1 cellular context compared by ENCODE assay signal in the genomic region with DNA sequence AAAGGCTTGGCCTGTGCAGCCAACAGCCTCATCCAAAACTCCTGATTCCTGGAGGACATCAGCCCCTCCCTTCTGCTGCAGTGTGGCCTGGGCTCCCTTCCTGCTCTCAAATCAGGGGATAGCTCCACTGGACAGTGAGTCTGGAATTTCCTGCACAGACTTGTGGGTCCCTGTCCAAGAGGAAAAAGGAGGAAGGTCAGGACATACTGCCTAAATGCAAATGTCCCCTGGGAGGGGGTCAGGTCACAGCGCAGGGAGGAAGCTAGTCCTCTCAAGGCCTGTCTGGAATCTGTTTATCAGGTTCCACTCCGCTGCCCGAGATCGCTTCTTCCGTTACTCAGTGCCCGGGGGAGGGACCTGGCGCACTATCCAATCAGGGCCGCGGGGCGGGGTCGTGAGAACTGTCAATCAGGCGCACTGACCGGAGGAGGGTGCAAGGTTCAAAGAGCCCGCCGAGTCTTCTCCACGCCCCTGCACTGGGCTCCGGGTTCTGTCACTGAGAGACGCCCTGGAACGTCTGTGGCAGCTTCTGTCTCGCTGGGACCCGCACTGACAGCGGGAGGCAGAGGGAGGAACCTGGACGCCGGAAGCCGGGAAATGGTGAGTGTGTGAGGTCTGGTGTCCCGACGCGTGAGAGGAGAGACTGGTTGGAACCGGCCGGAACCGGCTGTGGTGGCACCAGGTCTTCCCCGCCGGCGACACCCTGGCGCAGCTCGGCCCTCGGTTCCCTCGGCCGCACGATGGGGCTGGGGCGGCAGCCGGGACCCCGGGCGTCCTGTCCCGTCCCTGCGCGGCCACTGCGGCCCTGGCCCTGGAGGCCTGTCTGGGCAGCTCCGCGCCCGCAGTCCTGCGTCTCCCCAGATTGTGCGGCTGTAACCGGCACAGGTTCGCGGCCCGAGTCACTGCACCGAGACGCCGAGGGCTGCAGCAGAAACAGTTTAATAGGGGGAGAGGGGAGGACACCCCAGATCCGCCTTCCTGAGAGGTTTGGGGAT.
TF ChIP-seq lines count a peak whose summit lies in the region.

A gene (plus strand): TSS at position 404 of the 995 bp plus-strand sequence. CDS start 194 bp downstream, at position 598.

TF ChIP-seq in HepG2, 621 proteins besides CTCF, POLR2A, EP300 and RAD21 (continued from another document and continues in another):
- TF ChIP-seq PCBP2 (optimal IDR thresholded peaks at IDR 0.05; ENCODE audit: low read depth, low read length, poor library complexity, severe bottlenecking) (no peak), ZC3H13 (CRISPR knock-in tag; IDR thresholded peaks at IDR 0.05) (no peak), ZNF253 (CRISPR knock-in tag; IDR thresholded peaks at IDR 0.05; ENCODE audit: borderline replicate concordance) (no peak), NFKBIZ (CRISPR knock-in tag; IDR thresholded peaks at IDR 0.05) (peak; percentile 8; the same call in 1 of the 2 replicates), CBX5 (CRISPR knock-in tag; IDR thresholded peaks at IDR 0.05; ENCODE audit: borderline replicate concordance) (peak; percentile 44; the same call in 1 of the 2 replicates), ZNF12 (CRISPR knock-in tag; IDR thresholded peaks at IDR 0.05) (no peak), ETV5 (CRISPR knock-in tag; IDR thresholded peaks at IDR 0.05; ENCODE audit: borderline replicate concordance) (peak; percentile 52; the same call in 1 of the 2 replicates), ZFP90 (CRISPR knock-in tag; IDR thresholded peaks at IDR 0.05; ENCODE audit: borderline replicate concordance) (no peak; the same call in 1 of the 2 replicates), KDM5B (CRISPR knock-in tag; IDR thresholded peaks at IDR 0.05; ENCODE audit: borderline replicate concordance) (peak; percentile 77), CC2D1A (CRISPR knock-in tag; IDR thresholded peaks at IDR 0.05) (no peak; the same call in 1 of the 2 replicates), SRSF9 (IDR thresholded peaks at IDR 0.05; ENCODE audit: borderline replicate concordance, insufficient read depth, low read depth, low read length, poor library complexity, severe bottlenecking) (no peak), SATB2 (CRISPR knock-in tag; IDR thresholded peaks at IDR 0.05) (no peak), SRSF1 (optimal IDR thresholded peaks at IDR 0.05; ENCODE audit: low read depth, low read length) (peak; percentile 22), ZKSCAN8 (CRISPR knock-in tag; IDR thresholded peaks at IDR 0.05; ENCODE audit: borderline replicate concordance) (no peak; the same call in 1 of the 2 replicates), ZNF678 (CRISPR knock-in tag; IDR thresholded peaks at IDR 0.05) (no peak), KLF16 (CRISPR knock-in tag; IDR thresholded peaks at IDR 0.05) (peak in 1 of 2 experiments; percentile 81; a peak in 2 of 4 replicates), HDAC1 (CRISPR knock-in tag; IDR thresholded peaks at IDR 0.05) (peak; percentile 75; the same call in 1 of the 2 replicates), ZBTB20 (CRISPR knock-in tag; IDR thresholded peaks at IDR 0.05; ENCODE audit: borderline replicate concordance, low read depth) (peak; percentile 36; the same call in 1 of the 2 replicates), MZF1 (CRISPR knock-in tag; IDR thresholded peaks at IDR 0.05; ENCODE audit: borderline replicate concordance) (no peak), NFYB (CRISPR knock-in tag; IDR thresholded peaks at IDR 0.05) (peak; percentile 94), TAF1 (CRISPR knock-in tag; IDR thresholded peaks at IDR 0.05) (peak; percentile 79), HOXA3 (CRISPR knock-in tag; IDR thresholded peaks at IDR 0.05) (0 out of 2 replicates have a peak, but pooled peaks have one; percentile 14), ZNF24 (IDR thresholded peaks at IDR 0.05) (no peak), NFE2L2 (IDR thresholded peaks at IDR 0.05; ENCODE audit: low read length) (no peak), KDM3A (CRISPR knock-in tag; IDR thresholded peaks at IDR 0.05; ENCODE audit: low read depth) (no peak; the same call in 1 of the 2 replicates), ZMAT3 (CRISPR knock-in tag; conservative IDR thresholded peaks at IDR 0.05) (no peak; the same call in none of the 2 replicates), PTBP1 (IDR thresholded peaks at IDR 0.05; ENCODE audit: low read depth, low read length, poor library complexity, severe bottlenecking) (no peak), ELF3 (CRISPR knock-in tag; IDR thresholded peaks at IDR 0.05) (peak; percentile 52; the same call in 1 of the 2 replicates), ZNF563 (CRISPR knock-in tag; IDR thresholded peaks at IDR 0.05) (peak; percentile 36; the same call in 1 of the 2 replicates), ZNF263 (CRISPR knock-in tag; IDR thresholded peaks at IDR 0.05) (0 out of 2 replicates have a peak, but pooled peaks have one; percentile 19), NFKB2 (CRISPR knock-in tag; IDR thresholded peaks at IDR 0.05; ENCODE audit: borderline replicate concordance) (no peak), MLLT10 (CRISPR knock-in tag; IDR thresholded peaks at IDR 0.05) (no peak), ADNP (CRISPR knock-in tag; IDR thresholded peaks at IDR 0.05) (no peak)
- TF ChIP-seq, protein P1, sequence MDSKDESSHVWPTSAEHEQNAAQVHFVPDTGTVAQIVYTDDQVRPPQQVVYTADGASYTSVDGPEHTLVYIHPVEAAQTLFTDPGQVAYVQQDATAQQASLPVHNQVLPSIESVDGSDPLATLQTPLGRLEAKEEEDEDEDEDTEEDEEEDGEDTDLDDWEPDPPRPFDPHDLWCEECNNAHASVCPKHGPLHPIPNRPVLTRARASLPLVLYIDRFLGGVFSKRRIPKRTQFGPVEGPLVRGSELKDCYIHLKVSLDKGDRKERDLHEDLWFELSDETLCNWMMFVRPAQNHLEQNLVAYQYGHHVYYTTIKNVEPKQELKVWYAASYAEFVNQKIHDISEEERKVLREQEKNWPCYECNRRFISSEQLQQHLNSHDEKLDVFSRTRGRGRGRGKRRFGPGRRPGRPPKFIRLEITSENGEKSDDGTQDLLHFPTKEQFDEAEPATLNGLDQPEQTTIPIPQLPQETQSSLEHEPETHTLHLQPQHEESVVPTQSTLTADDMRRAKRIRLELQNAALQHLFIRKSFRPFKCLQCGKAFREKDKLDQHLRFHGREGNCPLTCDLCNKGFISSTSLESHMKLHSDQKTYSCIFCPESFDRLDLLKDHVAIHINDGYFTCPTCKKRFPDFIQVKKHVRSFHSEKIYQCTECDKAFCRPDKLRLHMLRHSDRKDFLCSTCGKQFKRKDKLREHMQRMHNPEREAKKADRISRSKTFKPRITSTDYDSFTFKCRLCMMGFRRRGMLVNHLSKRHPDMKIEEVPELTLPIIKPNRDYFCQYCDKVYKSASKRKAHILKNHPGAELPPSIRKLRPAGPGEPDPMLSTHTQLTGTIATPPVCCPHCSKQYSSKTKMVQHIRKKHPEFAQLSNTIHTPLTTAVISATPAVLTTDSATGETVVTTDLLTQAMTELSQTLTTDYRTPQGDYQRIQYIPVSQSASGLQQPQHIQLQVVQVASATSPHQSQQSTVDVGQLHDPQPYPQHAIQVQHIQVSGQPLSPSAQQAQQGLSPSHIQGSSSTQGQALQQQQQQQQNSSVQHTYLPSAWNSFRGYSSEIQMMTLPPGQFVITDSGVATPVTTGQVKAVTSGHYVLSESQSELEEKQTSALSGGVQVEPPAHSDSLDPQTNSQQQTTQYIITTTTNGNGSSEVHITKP (CRISPR knock-in tag; IDR thresholded peaks at IDR 0.05; ENCODE audit: low read depth), result peak; percentile 65
- TF ChIP-seq, protein P2, sequence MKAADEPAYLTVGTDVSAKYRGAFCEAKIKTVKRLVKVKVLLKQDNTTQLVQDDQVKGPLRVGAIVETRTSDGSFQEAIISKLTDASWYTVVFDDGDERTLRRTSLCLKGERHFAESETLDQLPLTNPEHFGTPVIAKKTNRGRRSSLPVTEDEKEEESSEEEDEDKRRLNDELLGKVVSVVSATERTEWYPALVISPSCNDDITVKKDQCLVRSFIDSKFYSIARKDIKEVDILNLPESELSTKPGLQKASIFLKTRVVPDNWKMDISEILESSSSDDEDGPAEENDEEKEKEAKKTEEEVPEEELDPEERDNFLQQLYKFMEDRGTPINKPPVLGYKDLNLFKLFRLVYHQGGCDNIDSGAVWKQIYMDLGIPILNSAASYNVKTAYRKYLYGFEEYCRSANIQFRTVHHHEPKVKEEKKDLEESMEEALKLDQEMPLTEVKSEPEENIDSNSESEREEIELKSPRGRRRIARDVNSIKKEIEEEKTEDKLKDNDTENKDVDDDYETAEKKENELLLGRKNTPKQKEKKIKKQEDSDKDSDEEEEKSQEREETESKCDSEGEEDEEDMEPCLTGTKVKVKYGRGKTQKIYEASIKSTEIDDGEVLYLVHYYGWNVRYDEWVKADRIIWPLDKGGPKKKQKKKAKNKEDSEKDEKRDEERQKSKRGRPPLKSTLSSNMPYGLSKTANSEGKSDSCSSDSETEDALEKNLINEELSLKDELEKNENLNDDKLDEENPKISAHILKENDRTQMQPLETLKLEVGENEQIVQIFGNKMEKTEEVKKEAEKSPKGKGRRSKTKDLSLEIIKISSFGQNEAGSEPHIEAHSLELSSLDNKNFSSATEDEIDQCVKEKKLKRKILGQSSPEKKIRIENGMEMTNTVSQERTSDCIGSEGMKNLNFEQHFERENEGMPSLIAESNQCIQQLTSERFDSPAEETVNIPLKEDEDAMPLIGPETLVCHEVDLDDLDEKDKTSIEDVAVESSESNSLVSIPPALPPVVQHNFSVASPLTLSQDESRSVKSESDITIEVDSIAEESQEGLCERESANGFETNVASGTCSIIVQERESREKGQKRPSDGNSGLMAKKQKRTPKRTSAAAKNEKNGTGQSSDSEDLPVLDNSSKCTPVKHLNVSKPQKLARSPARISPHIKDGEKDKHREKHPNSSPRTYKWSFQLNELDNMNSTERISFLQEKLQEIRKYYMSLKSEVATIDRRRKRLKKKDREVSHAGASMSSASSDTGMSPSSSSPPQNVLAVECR (CRISPR knock-in tag; IDR thresholded peaks at IDR 0.05; ENCODE audit: borderline replicate concordance), result peak; percentile 86
- TF ChIP-seq, protein P3, sequence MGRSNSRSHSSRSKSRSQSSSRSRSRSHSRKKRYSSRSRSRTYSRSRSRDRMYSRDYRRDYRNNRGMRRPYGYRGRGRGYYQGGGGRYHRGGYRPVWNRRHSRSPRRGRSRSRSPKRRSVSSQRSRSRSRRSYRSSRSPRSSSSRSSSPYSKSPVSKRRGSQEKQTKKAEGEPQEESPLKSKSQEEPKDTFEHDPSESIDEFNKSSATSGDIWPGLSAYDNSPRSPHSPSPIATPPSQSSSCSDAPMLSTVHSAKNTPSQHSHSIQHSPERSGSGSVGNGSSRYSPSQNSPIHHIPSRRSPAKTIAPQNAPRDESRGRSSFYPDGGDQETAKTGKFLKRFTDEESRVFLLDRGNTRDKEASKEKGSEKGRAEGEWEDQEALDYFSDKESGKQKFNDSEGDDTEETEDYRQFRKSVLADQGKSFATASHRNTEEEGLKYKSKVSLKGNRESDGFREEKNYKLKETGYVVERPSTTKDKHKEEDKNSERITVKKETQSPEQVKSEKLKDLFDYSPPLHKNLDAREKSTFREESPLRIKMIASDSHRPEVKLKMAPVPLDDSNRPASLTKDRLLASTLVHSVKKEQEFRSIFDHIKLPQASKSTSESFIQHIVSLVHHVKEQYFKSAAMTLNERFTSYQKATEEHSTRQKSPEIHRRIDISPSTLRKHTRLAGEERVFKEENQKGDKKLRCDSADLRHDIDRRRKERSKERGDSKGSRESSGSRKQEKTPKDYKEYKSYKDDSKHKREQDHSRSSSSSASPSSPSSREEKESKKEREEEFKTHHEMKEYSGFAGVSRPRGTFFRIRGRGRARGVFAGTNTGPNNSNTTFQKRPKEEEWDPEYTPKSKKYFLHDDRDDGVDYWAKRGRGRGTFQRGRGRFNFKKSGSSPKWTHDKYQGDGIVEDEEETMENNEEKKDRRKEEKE (IDR thresholded peaks at IDR 0.05), result no peak
- TF ChIP-seq, protein P4, sequence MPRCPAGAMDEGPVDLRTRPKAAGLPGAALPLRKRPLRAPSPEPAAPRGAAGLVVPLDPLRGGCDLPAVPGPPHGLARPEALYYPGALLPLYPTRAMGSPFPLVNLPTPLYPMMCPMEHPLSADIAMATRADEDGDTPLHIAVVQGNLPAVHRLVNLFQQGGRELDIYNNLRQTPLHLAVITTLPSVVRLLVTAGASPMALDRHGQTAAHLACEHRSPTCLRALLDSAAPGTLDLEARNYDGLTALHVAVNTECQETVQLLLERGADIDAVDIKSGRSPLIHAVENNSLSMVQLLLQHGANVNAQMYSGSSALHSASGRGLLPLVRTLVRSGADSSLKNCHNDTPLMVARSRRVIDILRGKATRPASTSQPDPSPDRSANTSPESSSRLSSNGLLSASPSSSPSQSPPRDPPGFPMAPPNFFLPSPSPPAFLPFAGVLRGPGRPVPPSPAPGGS (CRISPR knock-in tag; IDR thresholded peaks at IDR 0.05), result peak; percentile 87; the same call in 1 of the 2 replicates
- TF ChIP-seq, protein P5, sequence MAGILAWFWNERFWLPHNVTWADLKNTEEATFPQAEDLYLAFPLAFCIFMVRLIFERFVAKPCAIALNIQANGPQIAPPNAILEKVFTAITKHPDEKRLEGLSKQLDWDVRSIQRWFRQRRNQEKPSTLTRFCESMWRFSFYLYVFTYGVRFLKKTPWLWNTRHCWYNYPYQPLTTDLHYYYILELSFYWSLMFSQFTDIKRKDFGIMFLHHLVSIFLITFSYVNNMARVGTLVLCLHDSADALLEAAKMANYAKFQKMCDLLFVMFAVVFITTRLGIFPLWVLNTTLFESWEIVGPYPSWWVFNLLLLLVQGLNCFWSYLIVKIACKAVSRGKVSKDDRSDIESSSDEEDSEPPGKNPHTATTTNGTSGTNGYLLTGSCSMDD (CRISPR knock-in tag; IDR thresholded peaks at IDR 0.05), result no peak
- TF ChIP-seq, protein P6, sequence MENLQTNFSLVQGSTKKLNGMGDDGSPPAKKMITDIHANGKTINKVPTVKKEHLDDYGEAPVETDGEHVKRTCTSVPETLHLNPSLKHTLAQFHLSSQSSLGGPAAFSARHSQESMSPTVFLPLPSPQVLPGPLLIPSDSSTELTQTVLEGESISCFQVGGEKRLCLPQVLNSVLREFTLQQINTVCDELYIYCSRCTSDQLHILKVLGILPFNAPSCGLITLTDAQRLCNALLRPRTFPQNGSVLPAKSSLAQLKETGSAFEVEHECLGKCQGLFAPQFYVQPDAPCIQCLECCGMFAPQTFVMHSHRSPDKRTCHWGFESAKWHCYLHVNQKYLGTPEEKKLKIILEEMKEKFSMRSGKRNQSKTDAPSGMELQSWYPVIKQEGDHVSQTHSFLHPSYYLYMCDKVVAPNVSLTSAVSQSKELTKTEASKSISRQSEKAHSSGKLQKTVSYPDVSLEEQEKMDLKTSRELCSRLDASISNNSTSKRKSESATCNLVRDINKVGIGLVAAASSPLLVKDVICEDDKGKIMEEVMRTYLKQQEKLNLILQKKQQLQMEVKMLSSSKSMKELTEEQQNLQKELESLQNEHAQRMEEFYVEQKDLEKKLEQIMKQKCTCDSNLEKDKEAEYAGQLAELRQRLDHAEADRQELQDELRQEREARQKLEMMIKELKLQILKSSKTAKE (CRISPR knock-in tag; IDR thresholded peaks at IDR 0.05; ENCODE audit: borderline replicate concordance), result peak; percentile 60; the same call in 1 of the 2 replicates
- TF ChIP-seq, protein P7, sequence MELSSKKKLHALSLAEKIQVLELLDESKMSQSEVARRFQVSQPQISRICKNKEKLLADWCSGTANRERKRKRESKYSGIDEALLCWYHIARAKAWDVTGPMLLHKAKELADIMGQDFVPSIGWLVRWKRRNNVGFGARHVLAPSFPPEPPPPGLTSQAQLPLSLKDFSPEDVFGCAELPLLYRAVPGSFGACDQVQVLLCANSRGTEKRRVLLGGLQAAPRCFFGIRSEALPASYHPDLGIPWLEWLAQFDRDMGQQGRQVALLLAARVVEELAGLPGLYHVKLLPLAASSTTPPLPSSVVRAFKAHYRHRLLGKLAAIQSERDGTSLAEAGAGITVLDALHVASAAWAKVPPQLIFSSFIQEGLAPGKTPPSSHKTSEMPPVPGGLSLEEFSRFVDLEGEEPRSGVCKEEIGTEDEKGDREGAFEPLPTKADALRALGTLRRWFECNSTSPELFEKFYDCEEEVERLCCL (CRISPR knock-in tag; IDR thresholded peaks at IDR 0.05; ENCODE audit: borderline replicate concordance), result no peak
